19 cellular contexts compared by ENCODE assay signal in genomic region chr10:107616463-107617131, GRCh38.
DNase-seq lines count a peak whose midpoint lies in the region; ATAC-seq, FAIRE-seq and TF ChIP-seq lines count a peak whose summit lies in the region.
"Had no signal": no experiment of that assay in that cellular context is flagged by ENCODE, and none has a peak within 500 bp of the region (broad histone marks: within the 10 kb centered on the region; RNA-seq: fewer than 3 reads in every experiment).

No MANE protein-coding gene starts in this region.

- POLR2A ChIA-PET in HepG2 (lab: Yijun Ruan, JAX), result no interaction called here
- POLR2A ChIA-PET in RWPE1 (lab: Yijun Ruan, JAX; ENCODE audit: low non-redundant PET), result no interaction called here

- H3K79me2 ChIP-seq in HepG2 (ENCODE audit: insufficient read depth, low read length), result no peaks in the 10 kb centered on the region

- no peaks in the 10 kb centered on the region for H3K4me1 Mint-ChIP-seq in activated naive CD4-positive, alpha-beta T cell treated with anti-CD3 and anti-CD28 coated beads, Interleukin-2, amount 10 ng/mL, durations not matched to agents 7 days and 5 days
- H3K4me1 Mint-ChIP-seq: neural crest cell had no signal

- BruUV-seq in HepG2 (replicated peaks; lab: Mats Ljungman, UMichigan), result no TSS peak

- CTCF ChIA-PET in HepG2 (lab: Yijun Ruan, JAX; ENCODE audit: low intra/inter-chr PET ratio, low total read pairs), result no interaction called here
- CTCF ChIA-PET in RWPE1 (lab: Yijun Ruan, JAX), result no interaction called here
- CTCF ChIA-PET in activated naive CD4-positive, alpha-beta T cell treated with anti-CD3 and anti-CD28 coated beads, Interleukin-2, amount 10 ng/mL, durations not matched to agents 7 days and 5 days (lab: Charles Lee), result no interaction called here

- no peak overlapping the region for H3K27ac ChIP-seq in HepG2 (ENCODE audit: extremely low read length, insufficient read depth, low read length)
- no peak overlapping the region for H3K27ac ChIP-seq in right lobe of liver
- H3K27ac ChIP-seq in RWPE1, result no peak overlapping the region
- H3K27ac ChIP-seq: esophagus squamous epithelium, suprapubic skin had no signal

- TF ChIP-seq POLR2A in HepG2 (IDR thresholded peaks at IDR 0.05; ENCODE audit: insufficient read depth in 1 of 2, low read depth in 2 of 2, low read length in 2 of 2), result no peak
- no peak for TF ChIP-seq POLR2A in right lobe of liver (IDR thresholded peaks at IDR 0.05)

- H3K4me3 Mint-ChIP-seq in activated naive CD4-positive, alpha-beta T cell treated with anti-CD3 and anti-CD28 coated beads, Interleukin-2, amount 10 ng/mL, durations not matched to agents 7 days and 5 days, result no peak overlapping the region
- H3K4me3 Mint-ChIP-seq: activated CD8-positive, alpha-beta T cell treated with anti-CD3 and anti-CD28 coated beads, Interleukin-2, amount 10 ng/mL, durations not matched to agents 7 days and 5 days; dendritic cell treated with granulocyte-macrophage colony-stimulating factor and Interleukin-4, amounts not matched to agents 40 ng/mL and 50 ng/mL, for 4 days; neural crest cell had no signal

- H4K20me1 ChIP-seq in HepG2 (ENCODE audit: insufficient read depth, low read length), result no peaks in the 10 kb centered on the region

- H3K4me3 ChIP-seq in HepG2 (replicated peaks in 1 of 3; ENCODE audit: insufficient read depth in 1 of 3, low read depth in 2 of 3, low read length in 3 of 3), result no peak overlapping the region
- H3K4me3 ChIP-seq in right lobe of liver, result no peak overlapping the region
- H3K4me3 ChIP-seq: esophagus squamous epithelium, suprapubic skin had no signal

- no peak for TF ChIP-seq CTCF in HepG2 (CRISPR knock-in tag; IDR thresholded peaks at IDR 0.05)
- TF ChIP-seq CTCF in right lobe of liver (IDR thresholded peaks at IDR 0.05), result no peak
- TF ChIP-seq CTCF in RWPE1 (conservative IDR thresholded peaks at IDR 0.05; ENCODE audit: low read depth), result no peak

- no peak overlapping the region for H3K9ac ChIP-seq in HepG2 (ENCODE audit: insufficient read depth, low read depth, low read length)

- no peak for TF ChIP-seq RAD21 in HepG2 (CRISPR knock-in tag; IDR thresholded peaks at IDR 0.05)

- no peak overlapping the region for H2AFZ ChIP-seq in HepG2 (ENCODE audit: low read length)

- no peak overlapping the region for H3K27ac Mint-ChIP-seq in activated naive CD4-positive, alpha-beta T cell treated with anti-CD3 and anti-CD28 coated beads, Interleukin-2, amount 10 ng/mL, durations not matched to agents 7 days and 5 days
- H3K27ac Mint-ChIP-seq: activated CD8-positive, alpha-beta T cell treated with anti-CD3 and anti-CD28 coated beads, Interleukin-2, amount 10 ng/mL, durations not matched to agents 7 days and 5 days; dendritic cell treated with granulocyte-macrophage colony-stimulating factor and Interleukin-4, amounts not matched to agents 40 ng/mL and 50 ng/mL, for 4 days had no signal

- H3K36me3 Mint-ChIP-seq in activated naive CD4-positive, alpha-beta T cell treated with anti-CD3 and anti-CD28 coated beads, Interleukin-2, amount 10 ng/mL, durations not matched to agents 7 days and 5 days, result no peaks in the 10 kb centered on the region

- no peak for ATAC-seq in HepG2
- ATAC-seq in right lobe of liver, result no peak
- ATAC-seq: activated CD8-positive, alpha-beta T cell treated with anti-CD3 and anti-CD28 coated beads, Interleukin-2, amount 10 ng/mL, durations not matched to agents 7 days and 5 days; PC-3; right cardiac atrium had no signal

- H3K4me2 ChIP-seq in HepG2 (ENCODE audit: low read depth, low read length), result no peak overlapping the region

- in situ Hi-C loops in HepG2 (cut with HindIII; ENCODE audit: extremely low pct_ligation_motif_present, low pct_unique_long_range_greater_than_20kb), result no loop called here

- no peaks in the 10 kb centered on the region for H3K27me3 ChIP-seq in HepG2 (ENCODE audit: control insufficient read depth in 1 of 2, insufficient read depth in 2 of 2, low read length in 2 of 2)
- no peaks in the 10 kb centered on the region for H3K27me3 ChIP-seq in right lobe of liver
- H3K27me3 ChIP-seq: esophagus squamous epithelium, suprapubic skin had no signal

- no peak for FAIRE-seq in HepG2 (lab: Jason Lieb, UNC)
- FAIRE-seq: D721Med had no signal

- WGBS in HepG2 (ENCODE audit: low lambda C conversion rate), result 0% methylated on average over 3 of the region's 3 CpGs
- 44% methylated on average over 2 of the region's 3 CpGs for whole genome bisulfite sequencing in right lobe of liver (ENCODE audit: insufficient coverage, low coverage, low lambda C conversion rate, missing lambda C conversion rate)

- peaks cover 85% of the 10 kb centered on the region for H3K9me3 ChIP-seq in HepG2 (ENCODE audit: low read length)
- no peaks in the 10 kb centered on the region for H3K9me3 ChIP-seq in right lobe of liver
- H3K9me3 ChIP-seq: esophagus squamous epithelium, suprapubic skin had no signal

- DNase-seq in HepG2 (ENCODE audit: low spot score), result no peak
- no peak for DNase-seq in right lobe of liver
- peak; percentile 3 for DNase-seq in RWPE1 (ENCODE audit: low spot score)
- peak; percentile 93 for DNase-seq in fibroblast of peridontal ligament (ENCODE audit: extremely low read depth)
- DNase-seq in activated naive CD4-positive, alpha-beta T cell treated with anti-CD3 and anti-CD28 coated beads, Interleukin-2, amount 10 ng/mL, durations not matched to agents 7 days and 5 days, result no peak
- no peak for DNase-seq in stimulated activated CD4-positive, alpha-beta T cell treated with anti-CD3 and anti-CD28 coated beads, Interleukin-4, amount 100 ng/mL, for 24 hours
- DNase-seq in cortex of kidney (lab: John Stamatoyannopoulos, UW), result no peak
- DNase-seq in NCI-H1436 (lab: John Stamatoyannopoulos, UW), result no peak
- DNase-seq: activated CD8-positive, alpha-beta T cell treated with anti-CD3 and anti-CD28 coated beads, Interleukin-2, amount 10 ng/mL, durations not matched to agents 7 days and 5 days; aorta; esophagus squamous epithelium; NCI-H510A; PC-3; right cardiac atrium; stimulated activated CD4-positive, alpha-beta T cell treated with anti-CD3 and anti-CD28 coated beads, Interleukin-2, amount 100 ng/mL, for 24 hours had no signal

- H3K27me3 Mint-ChIP-seq in activated naive CD4-positive, alpha-beta T cell treated with anti-CD3 and anti-CD28 coated beads, Interleukin-2, amount 10 ng/mL, durations not matched to agents 7 days and 5 days, result no peaks in the 10 kb centered on the region

- intact Hi-C loops in HepG2 (cut with micrococcal nuclease; ENCODE audit: unreplicated experiment) (no loop called here), right lobe of liver (cut with DNase I) (no loop called here)

- H3K9me3 Mint-ChIP-seq in activated naive CD4-positive, alpha-beta T cell treated with anti-CD3 and anti-CD28 coated beads, Interleukin-2, amount 10 ng/mL, durations not matched to agents 7 days and 5 days, result peaks cover 7% of the 10 kb centered on the region
- H3K9me3 Mint-ChIP-seq: dendritic cell treated with granulocyte-macrophage colony-stimulating factor and Interleukin-4, amounts not matched to agents 40 ng/mL and 50 ng/mL, for 4 days; neural crest cell had no signal

- H3K36me3 ChIP-seq in HepG2 (replicated peaks in 1 of 2; ENCODE audit: control insufficient read depth in 1 of 2, insufficient read depth in 2 of 2, low read length in 2 of 2) (no peaks in the 10 kb centered on the region), right lobe of liver (no peaks in the 10 kb centered on the region)
- H3K36me3 ChIP-seq: esophagus squamous epithelium, suprapubic skin had no signal

- no peak for TF ChIP-seq EP300 in HepG2 (IDR thresholded peaks at IDR 0.05; ENCODE audit: low read depth in 2 of 2, low read length in 2 of 2)
- TF ChIP-seq EP300 in HepG2 (CRISPR knock-in tag; IDR thresholded peaks at IDR 0.05; ENCODE audit: borderline replicate concordance), result no peak

- no peaks in the 10 kb centered on the region for H3K4me1 ChIP-seq in HepG2 (ENCODE audit: insufficient read depth, low read length)
- H3K4me1 ChIP-seq in right lobe of liver, result no peaks in the 10 kb centered on the region
- H3K4me1 ChIP-seq: esophagus squamous epithelium, suprapubic skin had no signal

TF ChIP-seq in HepG2, 621 proteins besides CTCF, POLR2A, EP300 and RAD21 (continues in another document):
- TF ChIP-seq EHMT2 (IDR thresholded peaks at IDR 0.05; ENCODE audit: borderline replicate concordance, low read depth, low read length) (no peak), MAFK (conservative IDR thresholded peaks at IDR 0.05 in 1 of 2, IDR thresholded peaks at IDR 0.05 in 1 of 2; ENCODE audit: low read length in 2 of 2) (peak; percentile 94 to 98), MAFF (IDR thresholded peaks at IDR 0.05; ENCODE audit: low read depth, low read length) (peak; percentile 98), ZNF713 (CRISPR knock-in tag; IDR thresholded peaks at IDR 0.05) (no peak), ZNF674 (CRISPR knock-in tag; IDR thresholded peaks at IDR 0.05; ENCODE audit: low read depth) (no peak), KDM3A (CRISPR knock-in tag; IDR thresholded peaks at IDR 0.05; ENCODE audit: low read depth) (no peak), HMG20A (CRISPR knock-in tag; IDR thresholded peaks at IDR 0.05; ENCODE audit: borderline replicate concordance) (no peak), KDM2A (CRISPR knock-in tag; IDR thresholded peaks at IDR 0.05; ENCODE audit: borderline replicate concordance, low read depth) (no peak), ZNF543 (CRISPR knock-in tag; IDR thresholded peaks at IDR 0.05) (no peak), ZBTB37 (CRISPR knock-in tag; IDR thresholded peaks at IDR 0.05) (no peak), CCAR2 (optimal IDR thresholded peaks at IDR 0.05; ENCODE audit: low read depth, low read length) (no peak), SRSF9 (IDR thresholded peaks at IDR 0.05; ENCODE audit: borderline replicate concordance, insufficient read depth, low read depth, low read length, poor library complexity, severe bottlenecking) (no peak)

Comparison
In these comparisons a context has a peak if more than half of its experiments do, and no peak if none do; other contexts are left out.
1. DNase-seq: peak in RWPE1 (single experiment) and fibroblast of peridontal ligament (single experiment); none in HepG2 (single experiment), right lobe of liver (0 of 3), activated naive CD4-positive, alpha-beta T cell treated with anti-CD3 and anti-CD28 coated beads, Interleukin-2, amount 10 ng/mL, durations not matched to agents 7 days and 5 days (single experiment), stimulated activated CD4-positive, alpha-beta T cell treated with anti-CD3 and anti-CD28 coated beads, Interleukin-4, amount 100 ng/mL, for 24 hours (single experiment), cortex of kidney (single experiment) and NCI-H1436 (single experiment).